In the genomic region with DNA sequence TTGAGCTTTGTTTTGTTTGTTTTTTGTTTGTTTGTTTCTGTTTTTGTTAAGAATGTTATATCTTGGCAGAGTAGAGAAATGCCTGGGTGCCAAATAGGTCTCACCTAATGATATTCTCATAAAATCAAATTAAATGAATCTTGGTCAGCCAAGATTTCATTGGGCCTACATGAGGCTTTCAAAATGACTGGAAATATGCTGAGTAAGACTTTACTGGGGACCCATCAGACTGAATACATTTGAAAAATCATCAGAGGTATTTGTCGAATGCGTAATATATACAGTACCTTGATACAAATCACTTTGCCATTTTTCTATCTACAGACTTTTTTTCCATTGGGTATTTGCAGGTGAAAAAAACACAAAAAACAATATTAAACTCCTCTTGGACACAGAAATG, we compare ENCODE assay signal across 20 cellular contexts.
DNase-seq lines count a peak whose midpoint lies in the region; ATAC-seq, FAIRE-seq and TF ChIP-seq lines count a peak whose summit lies in the region.
"Had no signal": no experiment of that assay in that cellular context is flagged by ENCODE, and none has a peak within 500 bp of the region (broad histone marks: within the 10 kb centered on the region; RNA-seq: fewer than 3 reads in every experiment).

No MANE protein-coding gene starts in this region.

- H3K4me3 ChIP-seq in IMR-90 (ENCODE audit: insufficient read depth, low read depth, low read length) = no peak overlapping the region
- H3K4me3 ChIP-seq in H1 (ENCODE audit: extremely low read depth in 1 of 4, insufficient read depth in 2 of 4, low read depth in 3 of 4, low read length in 4 of 4) = no peak overlapping the region
- no peak overlapping the region for H3K4me3 ChIP-seq in heart right ventricle
- H3K4me3 ChIP-seq: BLaER1, GM12878, GM23248, HAP-1 had no signal

- no peak overlapping the region for H2BK120ac ChIP-seq in IMR-90 (ENCODE audit: low read depth, low read length)
- no peak overlapping the region for H2BK120ac ChIP-seq in H1 (replicated peaks; ENCODE audit: low read depth, low read length)

- H3K27me3 ChIP-seq in IMR-90 (ENCODE audit: control insufficient read depth, insufficient read depth, low read length) (no peaks in the 10 kb centered on the region), H1 (replicated peaks in 1 of 4; ENCODE audit: control insufficient read depth in 3 of 4, extremely low read depth in 1 of 4, insufficient read depth in 3 of 4, low read length in 3 of 4) (no peaks in the 10 kb centered on the region), heart right ventricle (no peaks in the 10 kb centered on the region)
- H3K27me3 ChIP-seq: BLaER1 had no signal

- no peak overlapping the region for H3K56ac ChIP-seq in IMR-90 (ENCODE audit: extremely low read depth, insufficient read depth, low read length)
- no peak overlapping the region for H3K56ac ChIP-seq in H1 (replicated peaks; ENCODE audit: insufficient read length, low read depth, low read length)

- no peaks in the 10 kb centered on the region for H4K20me1 ChIP-seq in IMR-90 (ENCODE audit: insufficient read depth, low read length)
- no peaks in the 10 kb centered on the region for H4K20me1 ChIP-seq in H1 (replicated peaks in 1 of 2; ENCODE audit: control insufficient read depth in 1 of 2, insufficient read depth in 2 of 2, low read length in 2 of 2)
- H4K20me1 ChIP-seq: BLaER1 had no signal

- in situ Hi-C loops in IMR-90 (cut with MboI; ENCODE audit: low sequenced_read_pairs) = no loop called here

- H2BK5ac ChIP-seq in IMR-90 (ENCODE audit: low read depth, low read length, poor library complexity, severe bottlenecking) (no peak overlapping the region), H1 (ENCODE audit: low read depth, low read length) (no peak overlapping the region)

- intact Hi-C loops in IMR-90 (cut with micrococcal nuclease) (no loop called here), heart right ventricle (cut with DNase I) (no loop called here)

- no peaks in the 10 kb centered on the region for H3K4me1 ChIP-seq in IMR-90 (ENCODE audit: control insufficient read depth, insufficient read depth, low read length)
- 0 out of 7 replicates have a peak, but pooled peaks cover 0 to 3% (median under 1%) of the 10 kb centered on the region in 4 experiments for H3K4me1 ChIP-seq in H1 (replicated peaks in 1 of 4; ENCODE audit: control insufficient read depth in 3 of 4, insufficient read depth in 4 of 4, low read length in 3 of 4)
- no peaks in the 10 kb centered on the region for H3K4me1 ChIP-seq in heart right ventricle
- H3K4me1 ChIP-seq: BLaER1, Caco-2 had no signal

- FAIRE-seq in D721Med (lab: Jason Lieb, UNC) = peak; percentile 67
- no peak for FAIRE-seq in H1 (lab: Jason Lieb, UNC)
- FAIRE-seq: GM12878, GM19239, H54 had no signal

- H2BK20ac ChIP-seq in IMR-90 (ENCODE audit: low read depth, low read length) (no peak overlapping the region), H1 (ENCODE audit: low read length) (no peak overlapping the region)

- H3K79me2 ChIP-seq in H1 (ENCODE audit: control insufficient read depth in 1 of 2, insufficient read depth in 2 of 2, low read length in 2 of 2) = no peaks in the 10 kb centered on the region

- WGBS in IMR-90 (ENCODE audit: extremely low coverage in 2 of 2, insufficient read length in 1 of 2), 2 experiments = no CpG with 5 or more reads among the region's 2 CpGs
- WGBS in H1 (ENCODE audit: extremely low coverage in 1 of 2, insufficient coverage in 1 of 2, insufficient read length in 1 of 2, insufficient replicate concordance in 2 of 2, low coverage in 1 of 2, low lambda C conversion rate in 2 of 2, missing lambda C conversion rate in 1 of 2), 2 experiments = 93% methylated on average over 2 of the region's 2 CpGs; no CpG with 5 or more reads in 1 of the 2 experiments
- 97% methylated on average over 2 of the region's 2 CpGs for WGBS in heart right ventricle, 2 donors

- TF ChIP-seq CTCF in D721Med (IDR thresholded peaks at IDR 0.05; ENCODE audit: insufficient read depth, missing control alignments) (no peak), IMR-90 (conservative IDR thresholded peaks at IDR 0.05; ENCODE audit: low read depth, low read length) (no peak), H1 (IDR thresholded peaks at IDR 0.05; ENCODE audit: control extremely low read depth in 1 of 3, insufficient read depth in 1 of 3, low read depth in 1 of 3, low read length in 3 of 3) (no peak), heart right ventricle (IDR thresholded peaks at IDR 0.05) (no peak)

- H3K23ac ChIP-seq in IMR-90 (ENCODE audit: low read depth, low read length) (no peak overlapping the region), H1 (ENCODE audit: insufficient read length) (no peak overlapping the region)

- H3K36me3 ChIP-seq in IMR-90 (ENCODE audit: control insufficient read depth, insufficient read depth, low read length) (no peaks in the 10 kb centered on the region), H1 (ENCODE audit: control insufficient read depth in 2 of 4, insufficient read depth in 4 of 4, low read length in 3 of 4) (no peaks in the 10 kb centered on the region), heart right ventricle (no peaks in the 10 kb centered on the region)
- H3K36me3 ChIP-seq: BLaER1, HAP-1 had no signal

- H2BK12ac ChIP-seq in H1 (ENCODE audit: low read depth, low read length) = no peak overlapping the region

- ATAC-seq in IMR-90 (ENCODE audit: low read depth) (no peak), heart right ventricle (no peak)
- ATAC-seq: CD8-positive, alpha-beta T cell; GM12878 had no signal

- H3K4me2 ChIP-seq in IMR-90 (ENCODE audit: low read depth, low read length) = no peak overlapping the region
- H3K4me2 ChIP-seq in H1 (ENCODE audit: insufficient read depth in 1 of 2, low read depth in 2 of 2, low read length in 2 of 2) = no peak overlapping the region
- H3K4me2 ChIP-seq: BLaER1 had no signal

- dilution Hi-C loops in IMR-90 (cut with HindIII; ENCODE audit: low sequenced_read_pairs, unreplicated experiment) = no loop called here

- H2AFZ ChIP-seq in IMR-90 (replicated peaks; ENCODE audit: low read length, poor library complexity) = no peak overlapping the region
- H2AFZ ChIP-seq in H1 (ENCODE audit: low read length) = no peak overlapping the region
- H2AFZ ChIP-seq: GM23248 had no signal

- H3K79me1 ChIP-seq in IMR-90 (ENCODE audit: low read depth in 1 of 2, low read length in 2 of 2) (no peaks in the 10 kb centered on the region), H1 (ENCODE audit: low read depth, low read length) (no peaks in the 10 kb centered on the region)

- H2AK5ac ChIP-seq in IMR-90 (ENCODE audit: low read depth, low read length) = no peak overlapping the region
- H2AK5ac ChIP-seq in H1 (ENCODE audit: low read depth, low read length) = no peak overlapping the region

- H2BK15ac ChIP-seq in IMR-90 (ENCODE audit: low read depth, low read length) (no peak overlapping the region), H1 (ENCODE audit: low read length) (no peak overlapping the region)

- no peaks in the 10 kb centered on the region for H3K9me1 ChIP-seq in IMR-90 (ENCODE audit: insufficient read depth, low read length)

- POLR2A ChIA-PET in IMR-90 (lab: Charles Lee; ENCODE audit: unreplicated experiment) (no interaction called here), H1 (lab: Charles Lee; ENCODE audit: partially characterized antibody) (no interaction called here)

- TF ChIP-seq RAD21 in IMR-90 (IDR thresholded peaks at IDR 0.05; ENCODE audit: low read length) (no peak), H1 (IDR thresholded peaks at IDR 0.05 in 1 of 2, conservative IDR thresholded peaks at IDR 0.05 in 1 of 2; ENCODE audit: low read depth in 2 of 2, low read length in 2 of 2) (no peak)

- no peak overlapping the region for H4K8ac ChIP-seq in IMR-90 (ENCODE audit: low read depth in 2 of 2, low read length in 2 of 2)
- H4K8ac ChIP-seq in H1 (ENCODE audit: extremely low read depth, insufficient read depth, low read length) = no peak overlapping the region

- no peak overlapping the region for H3K9ac ChIP-seq in IMR-90 (ENCODE audit: low read depth, low read length)
- no peak overlapping the region for H3K9ac ChIP-seq in H1 (replicated peaks in 1 of 4; ENCODE audit: extremely low read depth in 1 of 4, low read depth in 3 of 4, low read length in 3 of 4)
- H3K9ac ChIP-seq: BLaER1, GM23248 had no signal

- no peak overlapping the region for H3K14ac ChIP-seq in IMR-90 (replicated peaks; ENCODE audit: low read depth, low read length)
- H3K14ac ChIP-seq in H1 (ENCODE audit: insufficient read length) = no peak overlapping the region

- TF ChIP-seq POLR2A in IMR-90 (IDR thresholded peaks at IDR 0.05; ENCODE audit: low read depth, low read length) = no peak
- no peak for TF ChIP-seq POLR2A in H1 (IDR thresholded peaks at IDR 0.05; ENCODE audit: control extremely low read depth in 1 of 2, low read depth in 2 of 2, low read length in 2 of 2)

- H3K23me2 ChIP-seq in H1 (ENCODE audit: low read depth, low read length) = no peaks in the 10 kb centered on the region

- H4K91ac ChIP-seq in IMR-90 (ENCODE audit: insufficient read depth, low read depth, low read length) (no peak overlapping the region), H1 (replicated peaks; ENCODE audit: insufficient read length, low read length) (no peak overlapping the region)

- CTCF ChIA-PET in IMR-90 (lab: Yijun Ruan, JAX) (no interaction called here), H1 (lab: Charles Lee; ENCODE audit: partially characterized antibody) (interaction anchor here (1.4 to 2.9 kb wide), 2 partner anchors 9 to 55 kb away, joined by 4 to 15 read pairs; no protein-coding TSS in a partner anchor)

- no TSS peak for BruUV-seq in IMR-90 (replicated peaks; lab: Mats Ljungman, UMichigan)

- H3K27ac ChIP-seq in IMR-90 (ENCODE audit: insufficient read depth, low read length) (no peak overlapping the region), H1 (ENCODE audit: low read depth, low read length) (no peak overlapping the region), heart right ventricle (no peak overlapping the region)
- H3K27ac ChIP-seq: BLaER1, C4-2B, GM23248 had no signal

- H2AK9ac ChIP-seq in IMR-90 (replicated peaks; ENCODE audit: low read depth, low read length, poor library complexity) = no peak overlapping the region

- no peak for DNase-seq in D721Med (ENCODE audit: insufficient read length, low spot score)
- no peak for DNase-seq in IMR-90
- DNase-seq in H1 (ENCODE audit: low read depth in 1 of 2, low spot score in 2 of 2) = no peak
- DNase-seq in cerebellar cortex (ENCODE audit: low spot score) = no peak
- DNase-seq in heart right ventricle = no peak
- DNase-seq in NK-92 (lab: John Stamatoyannopoulos, UW; ENCODE audit: unreplicated experiment) = no peak
- DNase-seq: Caco-2; CD4-positive, CD25-positive, alpha-beta regulatory T cell; CD8-positive, alpha-beta T cell; DMS 273 treated with DMSO at 0.1 percent for 48 hours; DMS79; GDM1; GM23248; HFFc6 had no signal

- H3K4ac ChIP-seq in IMR-90 (ENCODE audit: low read depth, low read length) (no peak overlapping the region), H1 (replicated peaks; ENCODE audit: insufficient read length, low read depth, low read length) (no peak overlapping the region)

- no peak overlapping the region for H4K5ac ChIP-seq in IMR-90 (ENCODE audit: low read depth, low read length)
- H4K5ac ChIP-seq in H1 (ENCODE audit: insufficient read length, low read depth, low read length) = no peak overlapping the region

- TF ChIP-seq EP300 in H1 (IDR thresholded peaks at IDR 0.05; ENCODE audit: borderline replicate concordance in 1 of 2, low read depth in 2 of 2, low read length in 2 of 2) = no peak

- no peaks in the 10 kb centered on the region for H3K9me3 ChIP-seq in IMR-90 (ENCODE audit: control insufficient read depth, insufficient read depth, low read length)
- no peaks in the 10 kb centered on the region for H3K9me3 ChIP-seq in H1 (ENCODE audit: insufficient read depth in 2 of 2, low read depth in 1 of 2, low read length in 1 of 2)
- peaks cover 0 to 7% (median 0%) of the 10 kb centered on the region in 11 donors for H3K9me3 ChIP-seq in heart right ventricle
- H3K9me3 ChIP-seq: Caco-2, HAP-1 had no signal

- H3K18ac ChIP-seq in IMR-90 (ENCODE audit: low read depth, low read length) (no peak overlapping the region), H1 (ENCODE audit: extremely low read depth, low read length) (no peak overlapping the region)
